ENCODE assay signal across 11 cellular contexts in genomic region chr6:91482498-91482897, GRCh38.
A peak's percentile ranks its signal among the peaks of the same experiment; 100 is the strongest.
DNase-seq lines count a peak whose midpoint lies in the region; ATAC-seq and TF ChIP-seq lines count a peak whose summit lies in the region.
"Had no signal": no experiment of that assay in that cellular context is flagged by ENCODE, and none has a peak within 500 bp of the region (broad histone marks: within the 10 kb centered on the region; RNA-seq: fewer than 3 reads in every experiment).

No MANE protein-coding gene starts in this region.

- no peak overlapping the region for H3K4me3 ChIP-seq in left lung

- ATAC-seq in GM19395 (IDR thresholded peaks at IDR 0.05; ENCODE audit: unreplicated experiment) (peak; percentile 72), HG02943 (IDR thresholded peaks at IDR 0.05; ENCODE audit: low read depth, unreplicated experiment) (peak; percentile 66), left lung (no peak)
- ATAC-seq: effector memory CD8-positive, alpha-beta T cell had no signal

- H3K27ac ChIP-seq in left lung: no peak overlapping the region
- H3K27ac ChIP-seq: C4-2B had no signal

- CTCF ChIA-PET in GM10248 (lab: Yijun Ruan, JAX): no interaction called here

- no peaks in the 10 kb centered on the region for H3K27me3 Mint-ChIP-seq in nephron progenitor cell (ENCODE audit: low read depth, poor library complexity)
- H3K27me3 Mint-ChIP-seq: effector memory CD8-positive, alpha-beta T cell had no signal

- TF ChIP-seq CTCF in GM10248 (IDR thresholded peaks at IDR 0.05; ENCODE audit: control extremely low read depth, extremely low read depth, low read depth, missing control alignments): no peak
- no peak for TF ChIP-seq CTCF in left lung (IDR thresholded peaks at IDR 0.05)
- no peak for TF ChIP-seq CTCF in nephron progenitor cell (IDR thresholded peaks at IDR 0.05)

- no peak overlapping the region for H3K4me3 Mint-ChIP-seq in nephron progenitor cell
- H3K4me3 Mint-ChIP-seq: effector memory CD8-positive, alpha-beta T cell had no signal

- DNase-seq in GM10248 (ENCODE audit: extremely low spot score): peak; percentile 10
- DNase-seq in NAMALWA (ENCODE audit: low spot score): peak; percentile 3
- DNase-seq in left lung: no peak
- no peak for DNase-seq in NCI-H524 (lab: John Stamatoyannopoulos, UW)
- DNase-seq in NCI-H446 treated with DMSO at 0.1 percent for 48 hours (lab: John Stamatoyannopoulos, UW): no peak
- no peak for DNase-seq in nephron progenitor cell
- DNase-seq: effector memory CD8-positive, alpha-beta T cell; NCI-H1930 had no signal

- H3K4me1 Mint-ChIP-seq in nephron progenitor cell: no peaks in the 10 kb centered on the region

- H3K27me3 ChIP-seq in left lung: no peaks in the 10 kb centered on the region

- POLR2A ChIA-PET in GM10248 (lab: Yijun Ruan, JAX): no interaction called here

- no peaks in the 10 kb centered on the region for H3K9me3 Mint-ChIP-seq in nephron progenitor cell

- intact Hi-C loops in left lung (cut with DNase I): no loop called here

- no peaks in the 10 kb centered on the region for H3K36me3 ChIP-seq in left lung

- H3K27ac Mint-ChIP-seq in nephron progenitor cell: no peak overlapping the region
- H3K27ac Mint-ChIP-seq: effector memory CD8-positive, alpha-beta T cell had no signal

- H3K36me3 Mint-ChIP-seq in nephron progenitor cell (ENCODE audit: low read depth): no peaks in the 10 kb centered on the region

- no peaks in the 10 kb centered on the region for H3K4me1 ChIP-seq in left lung

- no peaks in the 10 kb centered on the region for H3K9me3 ChIP-seq in left lung

Comparison
In these comparisons a context has a peak if more than half of its experiments do, and no peak if none do; other contexts are left out.
1. DNase-seq: peak in GM10248 (single experiment) and NAMALWA (single experiment); none in left lung (0 of 2), NCI-H524 (0 of 2), NCI-H446 treated with DMSO at 0.1 percent for 48 hours (single experiment) and nephron progenitor cell (single experiment).